8 cellular contexts compared by ENCODE assay signal in the genomic region with DNA sequence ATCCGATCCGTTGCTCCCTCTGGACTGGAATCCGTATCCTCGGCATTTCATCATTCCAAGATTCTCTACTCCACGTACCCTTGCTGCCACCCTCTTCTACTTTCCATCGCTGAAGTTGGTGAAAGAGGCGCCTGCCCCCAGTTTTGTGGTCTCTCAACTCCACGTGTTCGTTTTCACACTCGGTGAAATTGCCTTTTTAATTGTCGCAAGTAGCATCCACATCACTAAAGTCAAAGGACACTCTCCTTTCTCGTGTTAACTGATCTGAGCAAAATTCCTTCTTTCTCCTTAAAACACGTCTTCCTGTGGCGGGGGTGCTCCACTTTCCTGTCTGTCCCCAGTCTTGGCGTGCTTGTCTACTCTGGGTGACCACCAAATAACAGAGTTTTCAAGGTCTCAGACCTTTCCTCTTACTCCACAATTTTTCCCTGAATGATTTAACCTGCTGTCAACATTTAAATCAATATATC. TPM values are rescaled to one million over a fixed set of nuclear protein-coding genes. Genes with fewer than 3 reads are reported as not detected.
DNase-seq lines count a peak whose midpoint lies in the region; ATAC-seq and TF ChIP-seq lines count a peak whose summit lies in the region.

No MANE protein-coding gene starts in this region.

- intact Hi-C loops in CD8-positive, alpha-beta T cell (cut with DNase I, micrococcal nuclease), result loop anchor here (1.0 to 10.0 kb wide), 13 partner anchors 87 to 1719 kb away; a partner anchor contains a TSS

- TF ChIP-seq POLR2A in Peyer's patch (IDR thresholded peaks at IDR 0.05), result no peak

- H3K9ac ChIP-seq in endocrine pancreas (ENCODE audit: control insufficient read depth, insufficient read depth, low read length) (peak overlapping the region; percentile 50), parathyroid adenoma (no peak overlapping the region)

- peak in 1 of 7 experiments; percentile 30 for DNase-seq in CD8-positive, alpha-beta T cell
- DNase-seq in Peyer's patch (no peak), NCI-H2081 treated with DMSO at 0.1 percent for 48 hours (lab: John Stamatoyannopoulos, UW) (no peak), occipital lobe (lab: John Stamatoyannopoulos, UW) (no peak)

- H3K4me3 ChIP-seq in CD8-positive, alpha-beta T cell (ENCODE audit: low read depth, low read length), result peak overlapping the region; percentile 98
- H3K4me3 ChIP-seq in Peyer's patch (peak overlapping the region; percentile 57 to 98 (median 83)), endocrine pancreas (ENCODE audit: control insufficient read depth, insufficient read depth, low read length) (peak overlapping the region; percentile 51), parathyroid adenoma (ENCODE audit: low read depth, low read length) (peak overlapping the region; percentile 73)

- peak overlapping the region; percentile 78 for H3K27ac ChIP-seq in CD8-positive, alpha-beta T cell (ENCODE audit: low read depth, low read length)
- H3K27ac ChIP-seq in Peyer's patch (peak overlapping the region in 3 of 4 donors; percentile 84 to 99 (median 91)), parathyroid adenoma (no peak overlapping the region)

- peaks cover 29% of the 10 kb centered on the region for H3K4me1 Mint-ChIP-seq in CD8-positive, alpha-beta T cell (ENCODE audit: low read depth)

- H3K36me3 ChIP-seq in CD8-positive, alpha-beta T cell (ENCODE audit: insufficient read depth, low read length), result no peaks in the 10 kb centered on the region
- no peaks in the 10 kb centered on the region for H3K36me3 ChIP-seq in Peyer's patch
- H3K36me3 ChIP-seq in endocrine pancreas (ENCODE audit: control insufficient read depth, insufficient read depth, low read length), result no peaks in the 10 kb centered on the region
- H3K36me3 ChIP-seq in parathyroid adenoma (ENCODE audit: control insufficient read depth, insufficient read depth, low read length), result no peaks in the 10 kb centered on the region

- TF ChIP-seq CTCF in CD8-positive, alpha-beta T cell (IDR thresholded peaks at IDR 0.05), result no peak
- TF ChIP-seq CTCF in Peyer's patch (IDR thresholded peaks at IDR 0.05) (no peak), parathyroid adenoma (IDR thresholded peaks at IDR 0.05) (no peak)

- H3K4me2 ChIP-seq in parathyroid adenoma (ENCODE audit: low read length), result peak overlapping the region; percentile 96

- H3K27ac Mint-ChIP-seq in CD8-positive, alpha-beta T cell, result peak overlapping the region; percentile 89

- peak overlapping the region; percentile 95 for H3K4me3 Mint-ChIP-seq in CD8-positive, alpha-beta T cell

- ATAC-seq in CD8-positive, alpha-beta T cell, result no peak
- no peak for ATAC-seq in HG03175 (IDR thresholded peaks at IDR 0.05; ENCODE audit: unreplicated experiment)
- no peak for ATAC-seq in HG03571 (IDR thresholded peaks at IDR 0.05; ENCODE audit: unreplicated experiment)

- H3K79me2 ChIP-seq in parathyroid adenoma, result no peaks in the 10 kb centered on the region

- CTCF ChIA-PET in CD8-positive, alpha-beta T cell (lab: Charles Lee), result no interaction called here

- H2AFZ ChIP-seq in parathyroid adenoma, result peak overlapping the region; percentile 85

- no peaks in the 10 kb centered on the region for H3K27me3 ChIP-seq in CD8-positive, alpha-beta T cell (ENCODE audit: insufficient read depth, low read length)
- H3K27me3 ChIP-seq in Peyer's patch (no peaks in the 10 kb centered on the region), endocrine pancreas (ENCODE audit: control insufficient read depth, insufficient read depth, low read length) (no peaks in the 10 kb centered on the region), parathyroid adenoma (ENCODE audit: control insufficient read depth, insufficient read depth, low read length) (no peaks in the 10 kb centered on the region)

- H3K36me3 Mint-ChIP-seq in CD8-positive, alpha-beta T cell, result peaks cover 5% of the 10 kb centered on the region

- H3K27me3 Mint-ChIP-seq in CD8-positive, alpha-beta T cell (ENCODE audit: low read depth), result no peaks in the 10 kb centered on the region

- POLR2A ChIA-PET in CD8-positive, alpha-beta T cell (lab: Charles Lee), result no interaction called here

- H3K9me3 ChIP-seq in CD8-positive, alpha-beta T cell (ENCODE audit: low read length), result no peaks in the 10 kb centered on the region
- H3K9me3 ChIP-seq in Peyer's patch, result no peaks in the 10 kb centered on the region
- no peaks in the 10 kb centered on the region for H3K9me3 ChIP-seq in endocrine pancreas (ENCODE audit: control insufficient read depth, low read length)
- no peaks in the 10 kb centered on the region for H3K9me3 ChIP-seq in parathyroid adenoma (ENCODE audit: control insufficient read depth, low read length)

- H3K4me1 ChIP-seq in CD8-positive, alpha-beta T cell (ENCODE audit: insufficient read depth, low read length), result peaks cover 14% of the 10 kb centered on the region
- H3K4me1 ChIP-seq in Peyer's patch, result peaks cover 0 to 16% (median 4%) of the 10 kb centered on the region in 4 donors
- H3K4me1 ChIP-seq in endocrine pancreas (ENCODE audit: control insufficient read depth, insufficient read depth, low read length), result no peaks in the 10 kb centered on the region
- no peaks in the 10 kb centered on the region for H3K4me1 ChIP-seq in parathyroid adenoma

- no peaks in the 10 kb centered on the region for H3K9me3 Mint-ChIP-seq in CD8-positive, alpha-beta T cell

RNA-seq across cellular contexts. Expression of a gene that starts 1.1 kb away (rescaled TPM):
- 1 to 10 TPM; 4.7 to 6.6 TPM for total RNA-seq in CD8-positive, alpha-beta T cell
- total RNA-seq in Peyer's patch (10 to 100 TPM; 29.7 to 36.6 (median 33.7) TPM), occipital lobe (107 TPM)

Comparison
In these comparisons a context has a peak if more than half of its experiments do, and no peak if none do; other contexts are left out.
1. RNA of a gene that starts 1.1 kb away (total RNA-seq): 107 TPM in occipital lobe (single experiment) and 29.7 to 36.6 TPM in Peyer's patch; 4.7 to 6.6 TPM in CD8-positive, alpha-beta T cell; every median in the first group is over 4 times any median in the second.
2. Peak in every context shown above with its lines, with median percentiles within 50 percentile points of each other: H3K4me3 ChIP-seq.